In the genomic region with DNA sequence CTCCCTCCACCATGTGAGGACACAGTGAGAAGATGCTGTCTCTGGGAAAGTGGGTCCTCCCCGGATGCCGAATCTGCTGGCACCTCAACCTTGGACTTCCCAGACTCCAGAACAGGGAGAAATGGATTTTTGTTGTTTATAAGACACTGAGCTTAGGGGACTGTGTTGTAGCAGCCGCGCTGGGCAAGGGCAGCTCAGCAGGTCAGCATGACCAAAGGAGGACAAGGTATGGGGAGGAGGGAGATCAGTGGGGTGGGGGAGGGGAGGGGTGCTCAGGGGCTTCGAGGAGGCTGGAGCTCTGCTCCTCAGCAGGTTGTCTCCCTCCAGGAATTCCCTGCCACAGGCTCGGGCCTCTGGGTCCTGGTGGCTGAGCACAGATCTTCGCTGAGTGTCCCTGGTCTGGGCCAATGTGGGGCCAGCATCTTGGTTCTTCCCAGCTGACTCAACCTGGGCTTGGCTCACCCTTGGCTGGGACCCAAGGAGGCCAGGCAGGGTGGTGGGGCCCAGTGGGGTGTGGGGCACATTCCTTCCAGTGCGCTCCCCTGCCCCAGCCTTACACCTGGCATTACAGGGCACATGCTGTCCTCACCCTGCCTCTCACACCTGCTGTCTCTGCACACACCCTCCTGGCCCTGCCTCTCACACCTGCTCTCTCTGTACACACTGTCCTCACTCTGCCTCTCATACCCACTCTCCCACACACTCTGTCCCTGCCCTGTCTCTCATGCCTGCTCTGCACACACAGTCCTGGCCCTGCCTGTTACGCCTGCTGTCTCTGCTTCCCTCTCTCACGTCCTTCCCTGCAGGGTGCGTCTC, we compare ENCODE assay signal across 8 cellular contexts.
DNase-seq lines count a peak whose midpoint lies in the region; ATAC-seq, FAIRE-seq and TF ChIP-seq lines count a peak whose summit lies in the region.

No MANE protein-coding gene starts in this region.

- POLR2A ChIA-PET in HEK293 (lab: Yijun Ruan, JAX) = no interaction called here

- no peaks in the 10 kb centered on the region for H3K4me1 ChIP-seq in HEK293 (ENCODE audit: control insufficient read depth, insufficient read depth, low read length)
- peaks cover 0 to 7% (median 0%) of the 10 kb centered on the region in 3 donors for H3K4me1 ChIP-seq in pancreas
- H3K4me1 ChIP-seq in esophagus squamous epithelium = peaks cover 0 to 17% (median 0%) of the 10 kb centered on the region in 3 donors

- H3K4me3 ChIP-seq in HEK293 (ENCODE audit: low read depth, low read length) = no peak overlapping the region
- H3K4me3 ChIP-seq in epithelial cell of esophagus (ENCODE audit: low read length) = no peak overlapping the region
- no peak overlapping the region for H3K4me3 ChIP-seq in pancreas
- H3K4me3 ChIP-seq in esophagus squamous epithelium = no peak overlapping the region

- TF ChIP-seq CTCF in HEK293 (tag by site-specific recombination; IDR thresholded peaks at IDR 0.05) = no peak
- TF ChIP-seq CTCF in epithelial cell of esophagus (IDR thresholded peaks at IDR 0.05; ENCODE audit: insufficient read depth, low read depth, low read length, missing control alignments) = no peak
- TF ChIP-seq CTCF in pancreas (IDR thresholded peaks at IDR 0.05) = no peak
- TF ChIP-seq CTCF in esophagus squamous epithelium (IDR thresholded peaks at IDR 0.05) = no peak

- intact Hi-C loops in pancreas (cut with DNase I) (no loop called here), esophagus squamous epithelium (cut with DNase I) (no loop called here)

- H3K9me3 ChIP-seq in HEK293 (ENCODE audit: control insufficient read depth, insufficient read depth, low read depth, low read length) (no peaks in the 10 kb centered on the region), pancreas (no peaks in the 10 kb centered on the region), esophagus squamous epithelium (no peaks in the 10 kb centered on the region)

- H3K27ac ChIP-seq in HEK293 (ENCODE audit: extremely low read depth, low read depth, low read length) = no peak overlapping the region
- H3K27ac ChIP-seq in pancreas = no peak overlapping the region
- H3K27ac ChIP-seq in esophagus squamous epithelium = peak overlapping the region in 1 of 4 donors; percentile 52

- FAIRE-seq in pancreas (lab: Jason Lieb, UNC) (no peak), GM12892 (lab: Jason Lieb, UNC) (no peak)

- TF ChIP-seq POLR2A in GM12892 (IDR thresholded peaks at IDR 0.05; ENCODE audit: low read depth, low read length) = no peak
- no peak for TF ChIP-seq POLR2A in esophagus squamous epithelium (IDR thresholded peaks at IDR 0.05)

- H3K27me3 ChIP-seq in pancreas (no peaks in the 10 kb centered on the region), esophagus squamous epithelium (no peaks in the 10 kb centered on the region)

- CTCF ChIA-PET in HEK293 (lab: Yijun Ruan, JAX) = interaction anchor here (0.7 kb wide), 1 partner anchor 95 kb away, joined by 3 read pairs; no protein-coding TSS in a partner anchor

- 67 to 79% methylated on average over 11 of the region's 11 CpGs for WGBS in pancreas, 2 donors
- WGBS in esophagus squamous epithelium, 2 donors = 67 to 75% methylated on average over 6 to 10 of the region's 11 CpGs

- DNase-seq in NCI-H2196 treated with DMSO at 0.1 percent for 48 hours (lab: John Stamatoyannopoulos, UW; ENCODE audit: unreplicated experiment) (peak; percentile 90), epithelial cell of esophagus (ENCODE audit: low read depth) (peak; percentile 91), pancreas (peak in 2 of 6 donors; percentile 42 to 55), hypothalamus (lab: John Stamatoyannopoulos, UW) (no peak), GM12892 (ENCODE audit: insufficient read length) (no peak), esophagus squamous epithelium (lab: John Stamatoyannopoulos, UW) (no peak)

- ATAC-seq in pancreas = peak; percentile 50 to 78 (median 67)
- no peak for ATAC-seq in HG03045 (IDR thresholded peaks at IDR 0.05; ENCODE audit: unreplicated experiment)

- H3K36me3 ChIP-seq in HEK293 (ENCODE audit: control insufficient read depth in 2 of 2, insufficient read depth in 1 of 2, low read length in 2 of 2) (no peaks in the 10 kb centered on the region), pancreas (no peaks in the 10 kb centered on the region), esophagus squamous epithelium (no peaks in the 10 kb centered on the region)

TF ChIP-seq in HEK293, 187 proteins besides CTCF, POLR2A, EP300 and RAD21 (continues in another document):
- TF ChIP-seq ZIC2 (tag by site-specific recombination; IDR thresholded peaks at IDR 0.05) (peak; percentile 75), ZNF560 (tag by site-specific recombination; IDR thresholded peaks at IDR 0.05; ENCODE audit: borderline replicate concordance) (no peak), ZNF585B (tag by site-specific recombination; IDR thresholded peaks at IDR 0.05) (no peak), ZNF555 (tag by site-specific recombination; conservative IDR thresholded peaks at IDR 0.05) (no peak), ZFP69B (tag by site-specific recombination; IDR thresholded peaks at IDR 0.05) (peak; percentile 81), MEIS1 (CRISPR knock-in tag; IDR thresholded peaks at IDR 0.05; ENCODE audit: borderline replicate concordance) (no peak), ZNF529 (tag by site-specific recombination; IDR thresholded peaks at IDR 0.05; ENCODE audit: insufficient replicate concordance) (no peak), ZNF548 (tag by site-specific recombination; IDR thresholded peaks at IDR 0.05) (no peak), ZNF324 (tag by site-specific recombination; IDR thresholded peaks at IDR 0.05) (no peak), OSR2 (tag by site-specific recombination; IDR thresholded peaks at IDR 0.05) (no peak), KLF16 (tag by site-specific recombination; IDR thresholded peaks at IDR 0.05) (no peak), KLF1 (tag by site-specific recombination; IDR thresholded peaks at IDR 0.05) (peak; percentile 17; the same call in 1 of the 2 replicates), ZNF600 (tag by site-specific recombination; IDR thresholded peaks at IDR 0.05) (peak; percentile 84)
- TF ChIP-seq, protein P1, sequence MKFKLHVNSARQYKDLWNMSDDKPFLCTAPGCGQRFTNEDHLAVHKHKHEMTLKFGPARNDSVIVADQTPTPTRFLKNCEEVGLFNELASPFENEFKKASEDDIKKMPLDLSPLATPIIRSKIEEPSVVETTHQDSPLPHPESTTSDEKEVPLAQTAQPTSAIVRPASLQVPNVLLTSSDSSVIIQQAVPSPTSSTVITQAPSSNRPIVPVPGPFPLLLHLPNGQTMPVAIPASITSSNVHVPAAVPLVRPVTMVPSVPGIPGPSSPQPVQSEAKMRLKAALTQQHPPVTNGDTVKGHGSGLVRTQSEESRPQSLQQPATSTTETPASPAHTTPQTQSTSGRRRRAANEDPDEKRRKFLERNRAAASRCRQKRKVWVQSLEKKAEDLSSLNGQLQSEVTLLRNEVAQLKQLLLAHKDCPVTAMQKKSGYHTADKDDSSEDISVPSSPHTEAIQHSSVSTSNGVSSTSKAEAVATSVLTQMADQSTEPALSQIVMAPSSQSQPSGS (tag by site-specific recombination; IDR thresholded peaks at IDR 0.05; ENCODE audit: low read depth) = no peak
- TF ChIP-seq, protein P2, sequence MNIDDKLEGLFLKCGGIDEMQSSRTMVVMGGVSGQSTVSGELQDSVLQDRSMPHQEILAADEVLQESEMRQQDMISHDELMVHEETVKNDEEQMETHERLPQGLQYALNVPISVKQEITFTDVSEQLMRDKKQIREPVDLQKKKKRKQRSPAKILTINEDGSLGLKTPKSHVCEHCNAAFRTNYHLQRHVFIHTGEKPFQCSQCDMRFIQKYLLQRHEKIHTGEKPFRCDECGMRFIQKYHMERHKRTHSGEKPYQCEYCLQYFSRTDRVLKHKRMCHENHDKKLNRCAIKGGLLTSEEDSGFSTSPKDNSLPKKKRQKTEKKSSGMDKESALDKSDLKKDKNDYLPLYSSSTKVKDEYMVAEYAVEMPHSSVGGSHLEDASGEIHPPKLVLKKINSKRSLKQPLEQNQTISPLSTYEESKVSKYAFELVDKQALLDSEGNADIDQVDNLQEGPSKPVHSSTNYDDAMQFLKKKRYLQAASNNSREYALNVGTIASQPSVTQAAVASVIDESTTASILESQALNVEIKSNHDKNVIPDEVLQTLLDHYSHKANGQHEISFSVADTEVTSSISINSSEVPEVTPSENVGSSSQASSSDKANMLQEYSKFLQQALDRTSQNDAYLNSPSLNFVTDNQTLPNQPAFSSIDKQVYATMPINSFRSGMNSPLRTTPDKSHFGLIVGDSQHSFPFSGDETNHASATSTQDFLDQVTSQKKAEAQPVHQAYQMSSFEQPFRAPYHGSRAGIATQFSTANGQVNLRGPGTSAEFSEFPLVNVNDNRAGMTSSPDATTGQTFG (tag by site-specific recombination; IDR thresholded peaks at IDR 0.05; ENCODE audit: borderline replicate concordance) = no peak
- TF ChIP-seq, protein P3, sequence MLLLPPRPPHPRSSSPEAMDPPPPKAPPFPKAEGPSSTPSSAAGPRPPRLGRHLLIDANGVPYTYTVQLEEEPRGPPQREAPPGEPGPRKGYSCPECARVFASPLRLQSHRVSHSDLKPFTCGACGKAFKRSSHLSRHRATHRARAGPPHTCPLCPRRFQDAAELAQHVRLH (tag by site-specific recombination; IDR thresholded peaks at IDR 0.05) = no peak
- TF ChIP-seq, protein P4, sequence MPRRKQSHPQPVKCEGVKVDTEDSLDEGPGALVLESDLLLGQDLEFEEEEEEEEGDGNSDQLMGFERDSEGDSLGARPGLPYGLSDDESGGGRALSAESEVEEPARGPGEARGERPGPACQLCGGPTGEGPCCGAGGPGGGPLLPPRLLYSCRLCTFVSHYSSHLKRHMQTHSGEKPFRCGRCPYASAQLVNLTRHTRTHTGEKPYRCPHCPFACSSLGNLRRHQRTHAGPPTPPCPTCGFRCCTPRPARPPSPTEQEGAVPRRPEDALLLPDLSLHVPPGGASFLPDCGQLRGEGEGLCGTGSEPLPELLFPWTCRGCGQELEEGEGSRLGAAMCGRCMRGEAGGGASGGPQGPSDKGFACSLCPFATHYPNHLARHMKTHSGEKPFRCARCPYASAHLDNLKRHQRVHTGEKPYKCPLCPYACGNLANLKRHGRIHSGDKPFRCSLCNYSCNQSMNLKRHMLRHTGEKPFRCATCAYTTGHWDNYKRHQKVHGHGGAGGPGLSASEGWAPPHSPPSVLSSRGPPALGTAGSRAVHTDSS (tag by site-specific recombination; IDR thresholded peaks at IDR 0.05) = no peak

Comparison
In these comparisons a context has a peak if more than half of its experiments do, and no peak if none do; other contexts are left out.
1. DNase-seq: peak in NCI-H2196 treated with DMSO at 0.1 percent for 48 hours (single experiment) and epithelial cell of esophagus (single experiment); none in hypothalamus (0 of 51), GM12892 (single experiment) and esophagus squamous epithelium (single experiment).